Comparison of ENCODE assay signal across 8 cellular contexts in genomic region chr17:45262516-45263476, GRCh38. TPM values are rescaled to one million over a fixed set of nuclear protein-coding genes. Genes with fewer than 3 reads are reported as not detected.
A peak's percentile ranks its signal among the peaks of the same experiment; 100 is the strongest.
DNase-seq lines count a peak whose midpoint lies in the region; ATAC-seq and TF ChIP-seq lines count a peak whose summit lies in the region.

No MANE protein-coding gene starts in this region.

- no peaks in the 10 kb centered on the region for H3K27me3 ChIP-seq in sigmoid colon

- H3K27me3 Mint-ChIP-seq in activated CD8-positive, alpha-beta T cell treated with anti-CD3 and anti-CD28 coated beads, Interleukin-2, amount 10 ng/mL, durations not matched to agents 7 days and 5 days (ENCODE audit: low read depth) = no peaks in the 10 kb centered on the region

- H3K36me3 Mint-ChIP-seq in activated CD8-positive, alpha-beta T cell treated with anti-CD3 and anti-CD28 coated beads, Interleukin-2, amount 10 ng/mL, durations not matched to agents 7 days and 5 days (ENCODE audit: low read depth) = peaks cover 31% of the 10 kb centered on the region

- peak overlapping the region; percentile 39 to 67 (median 55) for H3K27ac ChIP-seq in sigmoid colon

- peaks cover 29 to 49% (median 39%) of the 10 kb centered on the region in 4 donors for H3K36me3 ChIP-seq in sigmoid colon

- H3K4me3 ChIP-seq in sigmoid colon = peak overlapping the region; percentile 59 to 72 (median 64)

- ATAC-seq in GM21737 (IDR thresholded peaks at IDR 0.05; ENCODE audit: unreplicated experiment) (peak; percentile 13), Right ventricle myocardium superior (ENCODE audit: poor library complexity) (peak; percentile 16), GM19351 (IDR thresholded peaks at IDR 0.05; ENCODE audit: unreplicated experiment) (no peak), HG02885 (IDR thresholded peaks at IDR 0.05; ENCODE audit: poor library complexity, unreplicated experiment) (no peak)
- no peak for ATAC-seq in activated CD8-positive, alpha-beta T cell treated with anti-CD3 and anti-CD28 coated beads, Interleukin-2, amount 10 ng/mL, durations not matched to agents 7 days and 5 days

- intact Hi-C loops in Right ventricle myocardium superior (cut with DNase I) (no loop called here), sigmoid colon (cut with DNase I) (no loop called here)

- POLR2A ChIA-PET in activated CD8-positive, alpha-beta T cell treated with anti-CD3 and anti-CD28 coated beads, Interleukin-2, amount 10 ng/mL, durations not matched to agents 7 days and 5 days (lab: Charles Lee) = interaction anchor here (0.6 to 4.6 kb wide), 7 partner anchors 14 to 528 kb away, joined by 3 to 21 read pairs (median 4); partner anchors contain the start of genes HEXIM2 and MAP3K14

- peak overlapping the region; percentile 91 for H3K27ac Mint-ChIP-seq in activated CD8-positive, alpha-beta T cell treated with anti-CD3 and anti-CD28 coated beads, Interleukin-2, amount 10 ng/mL, durations not matched to agents 7 days and 5 days

- H3K9me3 ChIP-seq in sigmoid colon = no peaks in the 10 kb centered on the region

- TF ChIP-seq POLR2A in sigmoid colon (IDR thresholded peaks at IDR 0.05) = no peak

- DNase-seq in activated CD8-positive, alpha-beta T cell treated with anti-CD3 and anti-CD28 coated beads, Interleukin-2, amount 10 ng/mL, durations not matched to agents 7 days and 5 days = no peak
- DNase-seq in Right ventricle myocardium superior (no peak), sigmoid colon (peak; percentile 69), DMS 273 treated with DMSO at 0.1 percent for 48 hours (lab: John Stamatoyannopoulos, UW) (no peak), KBM-7 (no peak)

- in situ Hi-C loops in KBM-7 (cut with MboI; ENCODE audit: low pct_unique_long_range_greater_than_20kb, low sequenced_read_pairs) = no loop called here

- H3K4me1 ChIP-seq in sigmoid colon = peaks cover 0 to 20% (median 14%) of the 10 kb centered on the region in 4 donors

- CTCF ChIA-PET in activated CD8-positive, alpha-beta T cell treated with anti-CD3 and anti-CD28 coated beads, Interleukin-2, amount 10 ng/mL, durations not matched to agents 7 days and 5 days (lab: Charles Lee) = interaction anchor here (1.2 to 1.4 kb wide), 2 partner anchors 44 to 127 kb away, joined by 6 to 10 read pairs; partner anchors contain the start of gene ACBD4

- no peak for TF ChIP-seq EP300 in sigmoid colon (IDR thresholded peaks at IDR 0.05)

- H3K4me3 Mint-ChIP-seq in activated CD8-positive, alpha-beta T cell treated with anti-CD3 and anti-CD28 coated beads, Interleukin-2, amount 10 ng/mL, durations not matched to agents 7 days and 5 days = peak overlapping the region; percentile 80

- H3K4me1 Mint-ChIP-seq in activated CD8-positive, alpha-beta T cell treated with anti-CD3 and anti-CD28 coated beads, Interleukin-2, amount 10 ng/mL, durations not matched to agents 7 days and 5 days (ENCODE audit: low read depth) = peaks cover 33% of the 10 kb centered on the region

- 64% methylated on average over 18 of the region's 18 CpGs for WGBS in sigmoid colon, 2 donors

- H3K9me3 Mint-ChIP-seq in activated CD8-positive, alpha-beta T cell treated with anti-CD3 and anti-CD28 coated beads, Interleukin-2, amount 10 ng/mL, durations not matched to agents 7 days and 5 days (ENCODE audit: insufficient read depth) = no peaks in the 10 kb centered on the region

- no peak for TF ChIP-seq CTCF in sigmoid colon (IDR thresholded peaks at IDR 0.05)

RNA-seq across cellular contexts. Expression of gene SPATA32, which starts 0.9 kb away (rescaled TPM):
- under 1 TPM; 0.52 to 0.55 TPM for total RNA-seq in activated CD8-positive, alpha-beta T cell treated with anti-CD3 and anti-CD28 coated beads, Interleukin-2, amount 10 ng/mL, durations not matched to agents 7 days and 5 days
- not detected for total RNA-seq in Right ventricle myocardium superior
- total RNA-seq in sigmoid colon = not detected
- under 1 TPM in 1 of 3 donors, not detected in 2; 0.07 TPM for polyA plus RNA-seq in sigmoid colon

RNA-seq across cellular contexts. Expression of gene FMNL1, which starts 41.1 kb away (rescaled TPM):
- total RNA-seq in activated CD8-positive, alpha-beta T cell treated with anti-CD3 and anti-CD28 coated beads, Interleukin-2, amount 10 ng/mL, durations not matched to agents 7 days and 5 days = 100 to 1,000 TPM; 375 to 395 TPM
- total RNA-seq in Right ventricle myocardium superior (12.0 TPM), sigmoid colon (10 to 100 TPM in 3 of 4 donors, 1 to 10 TPM in 1; 8.9 to 12.7 (median 11.0) TPM)
- polyA plus RNA-seq in sigmoid colon = 10 to 100 TPM in 2 of 3 donors, 1 to 10 TPM in 1; 9.2 to 35.5 (median 10.8) TPM

RNA-seq across cellular contexts. Expression of gene MAP3K14, which starts 54.0 kb away (rescaled TPM):
- 10 to 100 TPM; 17.5 to 23.8 TPM for total RNA-seq in activated CD8-positive, alpha-beta T cell treated with anti-CD3 and anti-CD28 coated beads, Interleukin-2, amount 10 ng/mL, durations not matched to agents 7 days and 5 days
- total RNA-seq in Right ventricle myocardium superior (12.2 TPM), sigmoid colon (10 to 100 TPM in 3 of 4 donors, 1 to 10 TPM in 1; 9.2 to 28.5 (median 14.1) TPM)
- 10 to 100 TPM in 1 of 3 donors, 1 to 10 TPM in 2; 7.2 to 20.8 (median 9.0) TPM for polyA plus RNA-seq in sigmoid colon

Comparison
In these comparisons a context has a peak if more than half of its experiments do, and no peak if none do; other contexts are left out.
1. ATAC-seq: peak in GM21737 (single experiment) and Right ventricle myocardium superior (single experiment); none in activated CD8-positive, alpha-beta T cell treated with anti-CD3 and anti-CD28 coated beads, Interleukin-2, amount 10 ng/mL, durations not matched to agents 7 days and 5 days (single experiment), GM19351 (single experiment) and HG02885 (single experiment).
2. RNA of gene FMNL1, which starts 41.1 kb away (total RNA-seq): 375 to 395 TPM in activated CD8-positive, alpha-beta T cell treated with anti-CD3 and anti-CD28 coated beads, Interleukin-2, amount 10 ng/mL, durations not matched to agents 7 days and 5 days; 12.0 TPM in Right ventricle myocardium superior (single experiment) and 8.9 to 12.7 TPM in sigmoid colon; every median in the first group is over 10 times any median in the second.